14 cellular contexts compared by ENCODE assay signal in genomic region chr17:7750321-7750821, GRCh38. TPM values are rescaled to one million over a fixed set of nuclear protein-coding genes. Genes with fewer than 3 reads are reported as not detected.
A peak's percentile ranks its signal among the peaks of the same experiment; 100 is the strongest.
DNase-seq lines count a peak whose midpoint lies in the region; FAIRE-seq and TF ChIP-seq lines count a peak whose summit lies in the region.
"Had no signal": no experiment of that assay in that cellular context is flagged by ENCODE, and none has a peak within 500 bp of the region (broad histone marks: within the 10 kb centered on the region; RNA-seq: fewer than 3 reads in every experiment).

No MANE protein-coding gene starts in this region.

- H4K8ac ChIP-seq in mesenchymal stem cell (ENCODE audit: low read length) = no peak overlapping the region

- POLR2A ChIA-PET in HEK293T (lab: Yijun Ruan, JAX) = no interaction called here

- WGBS in mesenchymal stem cell = 12% methylated on average over 3 of the region's 4 CpGs

- no peak overlapping the region for H2BK15ac ChIP-seq in mesenchymal stem cell (ENCODE audit: low read depth, poor library complexity, severe bottlenecking)

- no peak overlapping the region for H3K4me2 ChIP-seq in mesenchymal stem cell (ENCODE audit: low read length, poor library complexity, severe bottlenecking)

- peak; percentile 70 for DNase-seq in AG20443 (ENCODE audit: low spot score)
- DNase-seq in LHCN-M2 (ENCODE audit: low read depth) = peak; percentile 89
- peak; percentile 85 for DNase-seq in bronchial epithelial cell (ENCODE audit: low read depth)
- DNase-seq in mesenchymal stem cell = peak; percentile 90
- DNase-seq in HEK293T (ENCODE audit: extremely low spot score) = no peak
- no peak for DNase-seq in NCI-H1048 (lab: John Stamatoyannopoulos, UW)
- DNase-seq in tibial artery = no peak
- no peak for DNase-seq in activated CD4-positive, CD25-positive, alpha-beta regulatory T cell treated with anti-CD3 and anti-CD28 coated beads, Interleukin-2, amount 50 U/mL, for 72 hours
- DNase-seq: activated CD4-positive, alpha-beta T cell treated with anti-CD3 and anti-CD28 coated beads for 1 hour; CD4-positive, alpha-beta T cell; naive thymus-derived CD4-positive, alpha-beta T cell; NCI-H2029 treated with DMSO at 0.1 percent for 48 hours had no signal

- FAIRE-seq in bronchial epithelial cell (lab: Jason Lieb, UNC) = no peak
- FAIRE-seq: GM12878 had no signal

- H3K27me3 ChIP-seq in bronchial epithelial cell (ENCODE audit: control insufficient read depth, insufficient read depth, low read length) (no peaks in the 10 kb centered on the region), mesenchymal stem cell (ENCODE audit: control insufficient read depth in 1 of 2, insufficient read depth in 1 of 2, low read length in 2 of 2) (no peaks in the 10 kb centered on the region), tibial artery (peaks cover 0 to 31% of the 10 kb centered on the region in 2 donors)

- H3K4me3 ChIP-seq in bronchial epithelial cell (ENCODE audit: low read depth, low read length) (no peak overlapping the region), mesenchymal stem cell (ENCODE audit: insufficient read depth in 1 of 2, low read depth in 1 of 2, low read length in 2 of 2) (no peak overlapping the region), tibial artery (no peak overlapping the region)
- H3K4me3 ChIP-seq: GM12878 had no signal

- H2AFZ ChIP-seq in mesenchymal stem cell (ENCODE audit: low read depth, low read length) = no peak overlapping the region

- peak overlapping the region in 1 of 2 experiments; percentile 24 for H3K4ac ChIP-seq in mesenchymal stem cell (ENCODE audit: low read depth in 1 of 2, low read length in 2 of 2)

- no peak overlapping the region for H3K14ac ChIP-seq in mesenchymal stem cell (ENCODE audit: low read length in 2 of 2)

- H3K36me3 ChIP-seq in bronchial epithelial cell (ENCODE audit: control insufficient read depth, insufficient read depth, low read length) (no peaks in the 10 kb centered on the region), mesenchymal stem cell (ENCODE audit: control insufficient read depth in 1 of 2, insufficient read depth in 2 of 2, low read depth in 1 of 2, low read length in 2 of 2) (no peaks in the 10 kb centered on the region), tibial artery (no peaks in the 10 kb centered on the region)

- no peaks in the 10 kb centered on the region for H3K79me1 ChIP-seq in mesenchymal stem cell (replicated peaks; ENCODE audit: low read length, poor library complexity, severe bottlenecking)

- H3K4me1 ChIP-seq in mesenchymal stem cell (ENCODE audit: control insufficient read depth, insufficient read depth, low read depth, low read length) (peaks cover 5% of the 10 kb centered on the region), tibial artery (no peaks in the 10 kb centered on the region)

- H3K9ac ChIP-seq in mesenchymal stem cell (ENCODE audit: low read length) = peak overlapping the region; percentile 56

- CTCF ChIA-PET in HEK293T (lab: Yijun Ruan, JAX) = no interaction called here

- H3K9me3 ChIP-seq in mesenchymal stem cell (ENCODE audit: control insufficient read depth, low read length) = no peaks in the 10 kb centered on the region
- H3K9me3 ChIP-seq in tibial artery = no peaks in the 10 kb centered on the region

- H2AK5ac ChIP-seq in mesenchymal stem cell (ENCODE audit: low read length, severe bottlenecking) = no peak overlapping the region

- no peak overlapping the region for H2BK120ac ChIP-seq in mesenchymal stem cell (ENCODE audit: low read depth, low read length)

- no peak overlapping the region for H4K91ac ChIP-seq in mesenchymal stem cell (ENCODE audit: low read length)

- H3K18ac ChIP-seq in mesenchymal stem cell (ENCODE audit: low read depth in 1 of 2, low read length in 2 of 2) = peak overlapping the region in 1 of 2 experiments; percentile 75

- H2BK5ac ChIP-seq in mesenchymal stem cell (ENCODE audit: low read depth, low read length, poor library complexity, severe bottlenecking) = peak overlapping the region; percentile 24

- no peak overlapping the region for H3K23ac ChIP-seq in mesenchymal stem cell (ENCODE audit: low read length in 2 of 2)

- intact Hi-C loops in tibial artery (cut with DNase I; ENCODE audit: low total_unique reads) = no loop called here

- TF ChIP-seq CTCF in bronchial epithelial cell (IDR thresholded peaks at IDR 0.05; ENCODE audit: insufficient read depth, low read length, severe bottlenecking) (no peak), tibial artery (IDR thresholded peaks at IDR 0.05) (no peak)

- no peak overlapping the region for H2BK12ac ChIP-seq in mesenchymal stem cell (ENCODE audit: low read length in 2 of 2)

- H3K27ac ChIP-seq in mesenchymal stem cell (ENCODE audit: low read length, poor library complexity, severe bottlenecking) (peak overlapping the region; percentile 84), tibial artery (no peak overlapping the region)

TF ChIP-seq in HEK293T, 16 proteins besides CTCF, POLR2A, EP300 and RAD21:
- TF ChIP-seq L3MBTL2 (conservative IDR thresholded peaks at IDR 0.05) = no peak
- no peak for TF ChIP-seq FOXM1 (IDR thresholded peaks at IDR 0.05; ENCODE audit: borderline replicate concordance)
- no peak for TF ChIP-seq FOXA1 (IDR thresholded peaks at IDR 0.05)
- no peak for TF ChIP-seq ZNF384 (IDR thresholded peaks at IDR 0.05)
- TF ChIP-seq ARNT (IDR thresholded peaks at IDR 0.05) = no peak
- no peak for TF ChIP-seq FOXK2 (IDR thresholded peaks at IDR 0.05)
- TF ChIP-seq HDGF (IDR thresholded peaks at IDR 0.05; ENCODE audit: borderline replicate concordance) = no peak
- TF ChIP-seq SP1 (IDR thresholded peaks at IDR 0.05) = no peak
- no peak for TF ChIP-seq BHLHE40 (IDR thresholded peaks at IDR 0.05; ENCODE audit: borderline replicate concordance)
- no peak for TF ChIP-seq SUZ12 (IDR thresholded peaks at IDR 0.05)
- no peak for TF ChIP-seq ELF4 (IDR thresholded peaks at IDR 0.05)
- TF ChIP-seq TARDBP (IDR thresholded peaks at IDR 0.05) = no peak
- no peak for TF ChIP-seq LEF1 (IDR thresholded peaks at IDR 0.05; ENCODE audit: borderline replicate concordance)
- no peak for TF ChIP-seq CTBP1 (IDR thresholded peaks at IDR 0.05; ENCODE audit: borderline replicate concordance)
- TF ChIP-seq NFRKB (IDR thresholded peaks at IDR 0.05) = no peak
- no peak for TF ChIP-seq PKNOX1 (IDR thresholded peaks at IDR 0.05)

RNA-seq across cellular contexts. Expression of gene DNAH2, which starts 32.8 kb away (rescaled TPM):
- not detected in 2 replicates for total RNA-seq in LHCN-M2 (2014; rRNA removed)
- not detected for polyA plus RNA-seq in LHCN-M2 (2012)
- under 0.01 and 0.26 TPM in 2 replicates for total RNA-seq in bronchial epithelial cell
- polyA plus RNA-seq in mesenchymal stem cell (2013, experiment 1 of 2) = 0.06 TPM
- 0.01 TPM for polyA plus RNA-seq in mesenchymal stem cell (2013, experiment 2 of 2)
- total RNA-seq: CD4-positive, alpha-beta T cell; GM12878; Right ventricle myocardium inferior had no signal
- polyA plus RNA-seq: GM12878; naive thymus-derived CD4-positive, alpha-beta T cell had no signal

RNA-seq across cellular contexts. Expression of gene EFNB3, which starts 45.4 kb away (rescaled TPM):
- 0.75 and 0.90 TPM in 2 replicates for total RNA-seq in LHCN-M2 (2014; rRNA removed)
- 1.1 TPM for polyA plus RNA-seq in LHCN-M2 (2012)
- under 0.01 TPM in 2 replicates for total RNA-seq in bronchial epithelial cell
- 5.9 TPM for polyA plus RNA-seq in mesenchymal stem cell (2013, experiment 1 of 2)
- 5.2 TPM for polyA plus RNA-seq in mesenchymal stem cell (2013, experiment 2 of 2)
- total RNA-seq: CD4-positive, alpha-beta T cell; naive thymus-derived CD4-positive, alpha-beta T cell had no signal
- polyA plus RNA-seq: naive thymus-derived CD4-positive, alpha-beta T cell had no signal

Comparison
In these comparisons a context has a peak if more than half of its experiments do, and no peak if none do; other contexts are left out.
1. DNase-seq: peak in AG20443 (single experiment), LHCN-M2 (single experiment), bronchial epithelial cell (single experiment) and mesenchymal stem cell (single experiment); none in HEK293T (single experiment), NCI-H1048 (single experiment), tibial artery (0 of 2) and activated CD4-positive, CD25-positive, alpha-beta regulatory T cell treated with anti-CD3 and anti-CD28 coated beads, Interleukin-2, amount 50 U/mL, for 72 hours (single experiment).